In the genomic region with DNA sequence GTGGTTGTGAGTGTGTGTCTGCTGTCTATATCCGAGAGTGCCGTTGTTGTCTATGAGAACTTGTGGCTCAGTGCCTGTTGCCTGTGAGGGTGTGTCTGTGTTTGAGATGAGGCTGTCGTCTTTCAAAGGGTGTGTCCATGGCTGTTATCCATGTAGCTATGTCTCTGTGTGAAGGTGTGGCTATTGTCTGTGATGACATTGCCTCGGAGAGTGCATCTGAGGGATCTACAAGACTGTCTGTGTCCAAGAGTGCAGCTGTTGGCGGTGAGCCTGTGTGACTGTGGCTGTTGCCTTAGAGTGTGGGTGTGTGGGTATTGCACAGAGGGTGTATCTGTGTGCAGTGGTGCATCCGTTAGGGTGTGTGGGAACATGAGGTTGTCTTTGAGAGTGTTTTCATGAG, we compare ENCODE assay signal across 27 cellular contexts. TPM values are rescaled to one million over a fixed set of nuclear protein-coding genes. Genes with fewer than 3 reads are reported as not detected.
A peak's percentile ranks its signal among the peaks of the same experiment; 100 is the strongest.
DNase-seq lines count a peak whose midpoint lies in the region; ATAC-seq and TF ChIP-seq lines count a peak whose summit lies in the region.
"Had no signal": no experiment of that assay in that cellular context is flagged by ENCODE, and none has a peak within 500 bp of the region (broad histone marks: within the 10 kb centered on the region; RNA-seq: fewer than 3 reads in every experiment).

No MANE protein-coding gene starts in this region.

- H3K9ac ChIP-seq in mammary epithelial cell (ENCODE audit: insufficient read depth, low read length), result no peak overlapping the region
- H3K9ac ChIP-seq: parathyroid adenoma had no signal

- TF ChIP-seq CTCF in MCF 10A (IDR thresholded peaks at IDR 0.05; ENCODE audit: unreplicated experiment), result no peak
- TF ChIP-seq CTCF in mammary epithelial cell (conservative IDR thresholded peaks at IDR 0.05 in 1 of 2, IDR thresholded peaks at IDR 0.05 in 1 of 2; ENCODE audit: extremely low read depth in 1 of 2, insufficient read depth in 1 of 2, low read depth in 1 of 2, low read length in 2 of 2), result no peak
- no peak for TF ChIP-seq CTCF in type B pancreatic cell (conservative IDR thresholded peaks at IDR 0.05)

- no peak overlapping the region for H3K4me3 ChIP-seq in mammary epithelial cell (replicated peaks in 1 of 3; ENCODE audit: insufficient read depth in 1 of 3, low read depth in 2 of 3, low read length in 3 of 3)
- H3K4me3 ChIP-seq: breast epithelium, heart left ventricle, SJCRH30, smooth muscle cell, thoracic aorta had no signal

- H3K9me3 Mint-ChIP-seq in MCF 10A (ENCODE audit: unreplicated experiment), result no peaks in the 10 kb centered on the region
- no peaks in the 10 kb centered on the region for H3K9me3 Mint-ChIP-seq in type B pancreatic cell
- H3K9me3 Mint-ChIP-seq: activated CD8-positive, alpha-beta T cell treated with anti-CD3 and anti-CD28 coated beads for 36 hours; activated naive CD4-positive, alpha-beta T cell treated with anti-CD3 and anti-CD28 coated beads, Interleukin-2, amount 50 U/mL, for 72 hours; activated T-helper 17 cell treated with anti-CD3 and anti-CD28 coated beads, Interleukin-2, amount 50 U/mL, for 72 hours; CD4-positive, alpha-beta memory T cell had no signal

- dilution Hi-C loops in mammary epithelial cell (cut with HindIII; ENCODE audit: low sequenced_read_pairs), result no loop called here

- H3K9me3 ChIP-seq in mammary epithelial cell (replicated peaks; ENCODE audit: insufficient read depth, low read length), result no peaks in the 10 kb centered on the region
- H3K9me3 ChIP-seq: breast epithelium, heart left ventricle, SJCRH30, thoracic aorta had no signal

- BruUV-seq in MCF 10A (replicated peaks; lab: Mats Ljungman, UMichigan), result no TSS peak
- BruUV-seq in mammary epithelial cell (replicated peaks; lab: Mats Ljungman, UMichigan), result no TSS peak

- H3K27ac Mint-ChIP-seq in MCF 10A (ENCODE audit: low read depth, unreplicated experiment) (peak overlapping the region; percentile 43), type B pancreatic cell (peak overlapping the region; percentile 95)
- H3K27ac Mint-ChIP-seq: activated CD4-positive, alpha-beta T cell treated with anti-CD3 and anti-CD28 coated beads for 36 hours; activated CD8-positive, alpha-beta T cell treated with anti-CD3 and anti-CD28 coated beads for 36 hours; activated T-helper 17 cell treated with anti-CD3 and anti-CD28 coated beads, Interleukin-2, amount 50 U/mL, for 72 hours had no signal

- no peak for ATAC-seq in HG02973 (IDR thresholded peaks at IDR 0.05; ENCODE audit: unreplicated experiment)
- ATAC-seq: activated CD4-positive, alpha-beta T cell treated with anti-CD3 and anti-CD28 coated beads for 36 hours; activated CD8-positive, alpha-beta T cell treated with anti-CD3 and anti-CD28 coated beads for 36 hours; activated naive CD4-positive, alpha-beta T cell treated with anti-CD3 and anti-CD28 coated beads, Interleukin-2, amount 50 U/mL, for 72 hours; activated T-helper 17 cell treated with anti-CD3 and anti-CD28 coated beads, Interleukin-2, amount 50 U/mL, for 72 hours; heart left ventricle; stimulated activated naive CD8-positive, alpha-beta T cell treated with anti-CD3 and anti-CD28 coated beads, Interleukin-15, Interleukin-2, amounts not matched to agents 100 U/mL and 50 U/mL, for 24 hours had no signal

- H3K27me3 ChIP-seq in mammary epithelial cell (ENCODE audit: insufficient read depth, low read length), result no peaks in the 10 kb centered on the region
- H3K27me3 ChIP-seq: breast epithelium, heart left ventricle, SJCRH30 had no signal

- intact Hi-C loops in MCF 10A (cut with micrococcal nuclease) (no loop called here), mammary epithelial cell (cut with micrococcal nuclease) (no loop called here)

- H3K27me3 Mint-ChIP-seq in MCF 10A (ENCODE audit: insufficient read depth, unreplicated experiment) (no peaks in the 10 kb centered on the region), type B pancreatic cell (no peaks in the 10 kb centered on the region)
- H3K27me3 Mint-ChIP-seq: activated CD4-positive, alpha-beta T cell treated with anti-CD3 and anti-CD28 coated beads for 36 hours; activated CD8-positive, alpha-beta T cell treated with anti-CD3 and anti-CD28 coated beads for 36 hours; activated T-helper 17 cell treated with anti-CD3 and anti-CD28 coated beads, Interleukin-2, amount 50 U/mL, for 72 hours; CD4-positive, alpha-beta memory T cell had no signal

- in situ Hi-C loops in mammary epithelial cell (cut with MboI; ENCODE audit: low sequenced_read_pairs in 2 of 2), result no loop called here

- no peak overlapping the region for H3K4me2 ChIP-seq in mammary epithelial cell (ENCODE audit: insufficient read depth, low read depth, low read length)
- H3K4me2 ChIP-seq: smooth muscle cell had no signal

- TF ChIP-seq POLR2A in erythroblast (IDR thresholded peaks at IDR 0.05; ENCODE audit: low read length), result no peak

- H2AFZ ChIP-seq in mammary epithelial cell (ENCODE audit: low read depth, low read length), result no peak overlapping the region
- H2AFZ ChIP-seq: parathyroid adenoma had no signal

- no peak overlapping the region for H3K27ac ChIP-seq in mammary epithelial cell (ENCODE audit: insufficient read depth, low read depth, low read length)
- H3K27ac ChIP-seq: breast epithelium, heart left ventricle, parathyroid adenoma, SJCRH30 had no signal

- H3K36me3 Mint-ChIP-seq in MCF 10A (ENCODE audit: insufficient read depth, unreplicated experiment), result peaks cover 20% of the 10 kb centered on the region
- peaks cover 12% of the 10 kb centered on the region for H3K36me3 Mint-ChIP-seq in type B pancreatic cell

- H3K36me3 ChIP-seq in mammary epithelial cell (ENCODE audit: insufficient read depth, low read length), result peaks cover 4% of the 10 kb centered on the region

- H3K79me2 ChIP-seq in mammary epithelial cell (ENCODE audit: insufficient read depth, low read length), result peaks cover 17% of the 10 kb centered on the region
- H3K79me2 ChIP-seq: parathyroid adenoma had no signal

- H4K20me1 ChIP-seq in mammary epithelial cell (ENCODE audit: insufficient read depth, low read length), result no peaks in the 10 kb centered on the region

- POLR2A ChIA-PET in MCF 10A (lab: Yijun Ruan, JAX), result interaction anchor here (0.8 to 1.3 kb wide), 4 partner anchors 22 to 113 kb away, joined by 4 to 9 read pairs (median 4); a partner anchor contains a TSS

- peaks cover 11% of the 10 kb centered on the region for H3K4me1 ChIP-seq in mammary epithelial cell (ENCODE audit: insufficient read depth, low read length)

- CTCF ChIA-PET in MCF 10A (lab: Yijun Ruan, JAX), result interaction anchor here (0.6 to 0.9 kb wide), 2 partner anchors 23 to 624 kb away, joined by 3 to 4 read pairs; a partner anchor contains a TSS
- CTCF ChIA-PET in mammary epithelial cell (lab: Charles Lee; ENCODE audit: low non-redundant PET), result no interaction called here

- H3K4me1 Mint-ChIP-seq in MCF 10A (ENCODE audit: insufficient read depth, unreplicated experiment) (peaks cover 18% of the 10 kb centered on the region), type B pancreatic cell (ENCODE audit: unreplicated experiment) (peaks cover 3% of the 10 kb centered on the region)
- H3K4me1 Mint-ChIP-seq: activated CD4-positive, alpha-beta T cell treated with anti-CD3 and anti-CD28 coated beads for 36 hours; activated T-helper 17 cell treated with anti-CD3 and anti-CD28 coated beads, Interleukin-2, amount 50 U/mL, for 72 hours had no signal

- H3K4me3 Mint-ChIP-seq in MCF 10A (ENCODE audit: unreplicated experiment) (peak overlapping the region; percentile 4), type B pancreatic cell (peak overlapping the region; percentile 7)
- H3K4me3 Mint-ChIP-seq: activated CD4-positive, alpha-beta T cell treated with anti-CD3 and anti-CD28 coated beads for 36 hours; activated CD8-positive, alpha-beta T cell treated with anti-CD3 and anti-CD28 coated beads for 36 hours; activated T-helper 17 cell treated with anti-CD3 and anti-CD28 coated beads, Interleukin-2, amount 50 U/mL, for 72 hours; CD4-positive, alpha-beta memory T cell had no signal

- DNase-seq in MCF 10A (ENCODE audit: unreplicated experiment) (no peak), mammary epithelial cell (no peak), erythroblast (lab: John Stamatoyannopoulos, UW) (peak; percentile 50 to 73), myocyte (ENCODE audit: low read depth) (peak; percentile 52), type B pancreatic cell (ENCODE audit: extremely low spot score, unreplicated experiment) (no peak)
- no peak for DNase-seq in activated T-cell treated with anti-CD3 and anti-CD28 coated beads, Interleukin-2, amount 50 U/mL, for 1 hour
- no peak for DNase-seq in stimulated activated CD4-positive, alpha-beta T cell treated with anti-CD3 and anti-CD28 coated beads, Interleukin-15, amount 100 ng/mL, for 24 hours
- DNase-seq: activated CD4-positive, alpha-beta T cell treated with anti-CD3 and anti-CD28 coated beads for 36 hours; activated CD8-positive, alpha-beta T cell treated with anti-CD3 and anti-CD28 coated beads for 36 hours; CD4-positive, alpha-beta memory T cell; DND-41; kidney; NCI-H146; NCI-H82; SJCRH30; stimulated activated CD4-positive, alpha-beta T cell treated with anti-CD3 and anti-CD28 coated beads, Interleukin-1b, Interleukin-23, amount 100 ng/mL, for 48 hours; stimulated activated naive CD8-positive, alpha-beta T cell treated with anti-CD3 and anti-CD28 coated beads, Interleukin-15, Interleukin-2, amounts not matched to agents 100 U/mL and 50 U/mL, for 24 hours; SW 1271; T-helper 9 cell had no signal

- 81% methylated on average over 6 of the region's 6 CpGs for WGBS in mammary epithelial cell (ENCODE audit: low coverage, missing lambda C conversion rate)

RNA-seq across cellular contexts. Expression of a gene that starts 4.9 kb away (rescaled TPM):
- total RNA-seq in MCF 10A (2022), result 18.4 and 21.1 TPM in 2 replicates
- total RNA-seq in mammary epithelial cell, result 10 to 100 TPM; 12.5 to 21.2 TPM
- polyA plus RNA-seq in mammary epithelial cell, result 9.3 TPM
- polyA minus RNA-seq in mammary epithelial cell, result 15.8 TPM
- total RNA-seq in myocyte, result 75.4 and 112 TPM in 2 replicates
- polyA plus RNA-seq in myocyte (2012), result 69.8 TPM
- 16.2 and 28.9 TPM in 2 replicates for total RNA-seq in type B pancreatic cell (ENCODE audit: low replicate concordance)

RNA-seq across cellular contexts. Expression of a gene that starts 31.1 kb away (rescaled TPM):
- total RNA-seq in MCF 10A (2022) (41.7 and 46.7 TPM in 2 replicates), mammary epithelial cell (10 to 100 TPM; 23.8 to 32.0 TPM), myocyte (72.4 and 109 TPM in 2 replicates), type B pancreatic cell (ENCODE audit: low replicate concordance) (39.9 and 48.4 TPM in 2 replicates)
- polyA plus RNA-seq in mammary epithelial cell, result 23.0 TPM
- 39.1 TPM for polyA minus RNA-seq in mammary epithelial cell
- 34.3 TPM for polyA plus RNA-seq in myocyte (2012)

RNA-seq across cellular contexts. Expression of a gene that starts 31.3 kb away (rescaled TPM):
- total RNA-seq in MCF 10A (2022) (27.1 and 33.2 TPM in 2 replicates), mammary epithelial cell (10 to 100 TPM; 38.7 to 40.0 TPM), myocyte (14.1 and 15.6 TPM in 2 replicates), type B pancreatic cell (ENCODE audit: low replicate concordance) (22.4 and 46.1 TPM in 2 replicates)
- polyA plus RNA-seq in mammary epithelial cell, result 25.4 TPM
- 36.0 TPM for polyA minus RNA-seq in mammary epithelial cell
- polyA plus RNA-seq in myocyte (2012), result 13.3 TPM

Comparison
In these comparisons a context has a peak if more than half of its experiments do, and no peak if none do; other contexts are left out.
1. DNase-seq: peak in erythroblast (2 of 2) and myocyte (single experiment); none in MCF 10A (single experiment), mammary epithelial cell (single experiment), type B pancreatic cell (single experiment), activated T-cell treated with anti-CD3 and anti-CD28 coated beads, Interleukin-2, amount 50 U/mL, for 1 hour (single experiment) and stimulated activated CD4-positive, alpha-beta T cell treated with anti-CD3 and anti-CD28 coated beads, Interleukin-15, amount 100 ng/mL, for 24 hours (single experiment).